10 cellular contexts compared by ENCODE assay signal in genomic region chr3:10941972-10942371, GRCh38. TPM values are rescaled to one million over a fixed set of nuclear protein-coding genes. Genes with fewer than 3 reads are reported as not detected.
DNase-seq lines count a peak whose midpoint lies in the region; ATAC-seq, FAIRE-seq and TF ChIP-seq lines count a peak whose summit lies in the region.
"Had no signal": no experiment of that assay in that cellular context is flagged by ENCODE, and none has a peak within 500 bp of the region (broad histone marks: within the 10 kb centered on the region; RNA-seq: fewer than 3 reads in every experiment).

No MANE protein-coding gene starts in this region.

- H3K4me3 ChIP-seq in A673 (ENCODE audit: low read depth, low read length, poor library complexity, severe bottlenecking) (no peak overlapping the region), liver (ENCODE audit: low read depth in 1 of 3, low read length in 3 of 3) (no peak overlapping the region), vagina (no peak overlapping the region)
- H3K4me3 ChIP-seq: skin epidermis had no signal

- POLR2A ChIA-PET in A673 (lab: Charles Lee; ENCODE audit: low non-redundant PET): no interaction called here

- no peaks in the 10 kb centered on the region for H3K9me3 Mint-ChIP-seq in activated T-cell treated with anti-CD3 and anti-CD28 coated beads, Interleukin-2, amount 50 U/mL, for 72 hours

- H3K27me3 Mint-ChIP-seq in activated T-cell treated with anti-CD3 and anti-CD28 coated beads, Interleukin-2, amount 50 U/mL, for 72 hours (ENCODE audit: low read depth): no peaks in the 10 kb centered on the region

- FAIRE-seq in GM19239 (lab: Jason Lieb, UNC): no peak
- FAIRE-seq: GM18507 had no signal

- no peaks in the 10 kb centered on the region for H3K36me3 Mint-ChIP-seq in activated T-cell treated with anti-CD3 and anti-CD28 coated beads, Interleukin-2, amount 50 U/mL, for 72 hours (ENCODE audit: insufficient read depth in 2 of 2)

- CTCF ChIA-PET in A673 (lab: Charles Lee): interaction anchor here (0.6 to 1.3 kb wide), 2 partner anchors 183 kb away, joined by 3 read pairs; no protein-coding TSS in a partner anchor

- TF ChIP-seq CTCF in A673 (conservative IDR thresholded peaks at IDR 0.05; ENCODE audit: low read depth, low read length) (peak; percentile 74), GM20000 (IDR thresholded peaks at IDR 0.05; ENCODE audit: extremely low read depth, missing control alignments) (peak; percentile 55), liver (IDR thresholded peaks at IDR 0.05; ENCODE audit: low read depth, low read length, missing input control) (peak; percentile 41), vagina (IDR thresholded peaks at IDR 0.05) (peak in 1 of 3 experiments; percentile 10)

- H3K27ac ChIP-seq in A673 (ENCODE audit: low read depth, low read length, poor library complexity, severe bottlenecking) (no peak overlapping the region), liver (ENCODE audit: low read depth in 1 of 2, low read length in 2 of 2) (no peak overlapping the region), vagina (no peak overlapping the region)
- H3K27ac ChIP-seq: skin epidermis had no signal

- H3K27me3 ChIP-seq in A673 (replicated peaks; ENCODE audit: insufficient read depth, low read depth, low read length, poor library complexity) (peaks cover 2% of the 10 kb centered on the region), liver (ENCODE audit: control insufficient read depth in 4 of 4, insufficient read depth in 4 of 4, low read length in 3 of 4) (no peaks in the 10 kb centered on the region), vagina (no peaks in the 10 kb centered on the region)

- H3K4me3 Mint-ChIP-seq in activated T-cell treated with anti-CD3 and anti-CD28 coated beads, Interleukin-2, amount 50 U/mL, for 72 hours: no peak overlapping the region

- no peak for ATAC-seq in activated T-cell treated with anti-CD3 and anti-CD28 coated beads, Interleukin-2, amount 50 U/mL, for 72 hours (replicated peaks in 1 of 2)
- ATAC-seq in HG02763 (IDR thresholded peaks at IDR 0.05; ENCODE audit: unreplicated experiment) (no peak), GM18867 (IDR thresholded peaks at IDR 0.05; ENCODE audit: unreplicated experiment) (no peak)

- H3K36me3 ChIP-seq in A673 (ENCODE audit: insufficient read depth, low read length, poor library complexity, severe bottlenecking): no peaks in the 10 kb centered on the region
- no peaks in the 10 kb centered on the region for H3K36me3 ChIP-seq in liver (ENCODE audit: control insufficient read depth in 4 of 4, insufficient read depth in 3 of 4, low read depth in 1 of 4, low read length in 3 of 4)
- no peaks in the 10 kb centered on the region for H3K36me3 ChIP-seq in vagina

- no TSS peak for BruUV-seq in A673 (replicated peaks; lab: Mats Ljungman, UMichigan)

- intact Hi-C loops in A673 (cut with micrococcal nuclease; ENCODE audit: unreplicated experiment): loop anchor here (10.0 kb wide), 1 partner anchor 713 kb away; no protein-coding TSS in a partner anchor
- intact Hi-C loops in vagina (cut with DNase I): loop anchor here (5.0 kb wide), 1 partner anchor 1730 kb away; no protein-coding TSS in a partner anchor

- H3K27ac Mint-ChIP-seq in activated T-cell treated with anti-CD3 and anti-CD28 coated beads, Interleukin-2, amount 50 U/mL, for 72 hours: no peak overlapping the region

- H3K9me3 ChIP-seq in A673 (ENCODE audit: low read depth, low read length, poor library complexity, severe bottlenecking): no peaks in the 10 kb centered on the region
- peaks cover 0 to 4% (median 2%) of the 10 kb centered on the region in 4 donors for H3K9me3 ChIP-seq in liver (ENCODE audit: control insufficient read depth in 4 of 4, low read length in 3 of 4)
- H3K9me3 ChIP-seq in vagina: no peaks in the 10 kb centered on the region

- no peaks in the 10 kb centered on the region for H3K4me1 Mint-ChIP-seq in activated T-cell treated with anti-CD3 and anti-CD28 coated beads, Interleukin-2, amount 50 U/mL, for 72 hours (ENCODE audit: low read depth)

- DNase-seq in A673 (ENCODE audit: low spot score): peak; percentile 31
- DNase-seq in GM20000 (ENCODE audit: low spot score): no peak
- peak; percentile 7 to 32 for DNase-seq in activated T-cell treated with anti-CD3 and anti-CD28 coated beads, Interleukin-2, amount 50 U/mL, for 72 hours
- no peak for DNase-seq in GM19239 (ENCODE audit: insufficient read length, low spot score)
- DNase-seq in vagina (ENCODE audit: extremely low spot score in 2 of 2): no peak

- no peak for TF ChIP-seq POLR2A in vagina (IDR thresholded peaks at IDR 0.05)

- 84% methylated on average over 1 of the region's 1 CpG for WGBS in liver

- no peaks in the 10 kb centered on the region for H3K4me1 ChIP-seq in A673 (ENCODE audit: insufficient read depth, low read length, poor library complexity, severe bottlenecking)
- no peaks in the 10 kb centered on the region for H3K4me1 ChIP-seq in liver (ENCODE audit: control insufficient read depth in 4 of 4, insufficient read depth in 4 of 4, low read length in 3 of 4)
- H3K4me1 ChIP-seq in vagina: no peaks in the 10 kb centered on the region

- H3K9ac ChIP-seq in liver (ENCODE audit: low read depth in 1 of 2, low read length in 2 of 2): no peak overlapping the region

- TF ChIP-seq RAD21 in liver (IDR thresholded peaks at IDR 0.05): peak in 1 of 2 donors; percentile 46

TF ChIP-seq in liver, 16 proteins besides CTCF, POLR2A, EP300 and RAD21:
- TF ChIP-seq HNF4A (conservative IDR thresholded peaks at IDR 0.05): no peak
- TF ChIP-seq EGR1 (IDR thresholded peaks at IDR 0.05; ENCODE audit: low read depth in 2 of 2): no peak
- TF ChIP-seq TAF1 (conservative IDR thresholded peaks at IDR 0.05): no peak
- TF ChIP-seq FOXA1 (IDR thresholded peaks at IDR 0.05): no peak
- TF ChIP-seq JUND (IDR thresholded peaks at IDR 0.05): no peak
- TF ChIP-seq GABPA (IDR thresholded peaks at IDR 0.05 in 1 of 2, conservative IDR thresholded peaks at IDR 0.05 in 1 of 2): no peak
- TF ChIP-seq ZBTB33 (IDR thresholded peaks at IDR 0.05): no peak
- TF ChIP-seq SP1 (IDR thresholded peaks at IDR 0.05): no peak

RNA-seq across cellular contexts. Expression of gene SLC6A1, which starts 50.6 kb away (rescaled TPM):
- total RNA-seq in A673 (2021) (not detected in 2 replicates), liver (10 to 100 TPM; 26.2 to 71.9 TPM), vagina (2.0 TPM)
- not detected for total RNA-seq in activated T-cell treated with anti-CD3 and anti-CD28 coated beads, Interleukin-2, amount 50 U/mL, for 72 hours
- polyA plus RNA-seq in liver: 10 to 100 TPM; 16.0 to 41.4 TPM

Comparison
In these comparisons a context has a peak if more than half of its experiments do, and no peak if none do; other contexts are left out.
1. DNase-seq: peak in A673 (single experiment) and activated T-cell treated with anti-CD3 and anti-CD28 coated beads, Interleukin-2, amount 50 U/mL, for 72 hours (2 of 2); none in GM20000 (single experiment), GM19239 (single experiment) and vagina (0 of 2).